18 cellular contexts compared by ENCODE assay signal in the genomic region with DNA sequence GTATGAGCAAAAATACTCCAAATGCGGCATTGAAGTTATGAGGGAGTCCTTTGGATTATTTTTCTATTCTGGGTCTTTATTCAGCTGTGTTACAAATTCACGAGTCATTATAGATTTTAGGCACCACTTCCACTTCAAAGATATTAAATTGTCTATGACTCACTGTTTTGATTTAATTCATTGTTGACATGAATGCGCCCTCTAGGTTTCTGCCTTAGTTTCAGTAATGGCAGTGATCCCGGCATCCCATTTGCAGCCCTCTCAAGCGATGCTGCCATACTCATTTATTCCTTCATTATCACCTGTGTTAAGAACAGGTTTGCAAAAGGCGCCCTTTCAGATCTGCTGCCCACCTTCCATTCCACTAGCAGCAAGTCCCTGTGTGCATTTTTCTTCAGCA. TPM values are rescaled to one million over a fixed set of nuclear protein-coding genes. Genes with fewer than 3 reads are reported as not detected.
"Had no signal": no experiment of that assay in that cellular context is flagged by ENCODE, and none has a peak within 500 bp of the region (broad histone marks: within the 10 kb centered on the region; RNA-seq: fewer than 3 reads in every experiment).

No MANE protein-coding gene starts in this region.

- H3K36me3 ChIP-seq: esophagus muscularis mucosa, neutrophil, upper lobe of right lung had no signal

- H3K27ac ChIP-seq: esophagus muscularis mucosa, neutrophil, upper lobe of right lung had no signal

- FAIRE-seq: endometrium had no signal

- DNase-seq: activated CD4-positive, alpha-beta T cell treated with anti-CD3 and anti-CD28 coated beads for 4 hours; activated CD8-positive, alpha-beta memory T cell treated with anti-CD3 and anti-CD28 coated beads, Interleukin-2, amount 50 U/mL, for 4 hours; activated CD8-positive, alpha-beta T cell treated with anti-CD3 and anti-CD28 coated beads for 36 hours; activated gamma-delta T cell treated with Interleukin-2 at 50 U/mL for 16 hours; activated naive CD8-positive, alpha-beta T cell treated with anti-CD3 and anti-CD28 coated beads, Interleukin-2, amount 10 ng/mL, durations not matched to agents 7 days and 5 days; activated T-cell treated with anti-CD3 and anti-CD28 coated beads, Interleukin-2, amount 50 U/mL, for 72 hours; anterior cingulate cortex; foreskin melanocyte; mucosa of descending colon; naive thymus-derived CD8-positive, alpha-beta T cell; retina; stimulated activated CD4-positive, alpha-beta T cell treated with anti-CD3 and anti-CD28 coated beads, Interleukin-4, amount 100 ng/mL, for 24 hours; upper lobe of right lung had no signal

- H3K4me1 ChIP-seq: esophagus muscularis mucosa, upper lobe of right lung had no signal

- H3K9me3 ChIP-seq: esophagus muscularis mucosa, mucosa of descending colon, neutrophil, upper lobe of right lung had no signal

- ATAC-seq: activated CD8-positive, alpha-beta T cell treated with anti-CD3 and anti-CD28 coated beads for 36 hours; activated T-cell treated with anti-CD3 and anti-CD28 coated beads, Interleukin-2, amount 50 U/mL, for 72 hours; mucosa of descending colon; naive thymus-derived CD8-positive, alpha-beta T cell; upper lobe of right lung had no signal

- H3K4me3 ChIP-seq: esophagus muscularis mucosa, mucosa of descending colon, upper lobe of right lung had no signal

RNA-seq across cellular contexts. Expression of a gene that starts 14.0 kb away (rescaled TPM):
- total RNA-seq: activated CD8-positive, alpha-beta T cell treated with anti-CD3 and anti-CD28 coated beads for 36 hours; activated naive CD8-positive, alpha-beta T cell treated with anti-CD3 and anti-CD28 coated beads, Interleukin-2, amount 10 ng/mL, durations not matched to agents 7 days and 5 days; activated T-cell treated with anti-CD3 and anti-CD28 coated beads, Interleukin-2, amount 50 U/mL, for 72 hours; chondrocyte; naive thymus-derived CD8-positive, alpha-beta T cell; temporal lobe had no signal
